1 cellular context compared by ENCODE assay signal in the genomic region with DNA sequence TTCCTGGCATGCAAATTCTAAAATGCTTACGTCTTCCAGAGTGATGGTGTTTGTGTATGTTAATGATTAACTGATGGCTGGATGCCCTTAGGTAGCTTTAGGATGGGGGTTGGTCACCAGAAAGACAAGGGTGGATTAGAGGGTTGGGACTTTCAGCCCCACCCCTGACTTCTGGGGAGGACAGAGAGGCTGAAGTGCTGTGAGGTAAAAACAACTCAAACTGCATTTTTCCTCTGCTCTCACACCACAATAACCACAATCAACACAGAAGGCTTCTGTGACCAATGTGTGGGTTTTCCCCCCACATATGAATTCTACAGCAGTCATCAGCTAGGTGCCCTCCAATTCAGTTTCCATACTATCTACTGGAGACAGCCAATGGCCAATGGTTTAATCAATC.
TF ChIP-seq lines count a peak whose summit lies in the region.

No MANE protein-coding gene starts in this region.

TF ChIP-seq in IMR-90, 13 proteins besides CTCF, POLR2A, EP300 and RAD21 (continued from another document):
- TF ChIP-seq USF2 (IDR thresholded peaks at IDR 0.05; ENCODE audit: low read depth, low read length): no peak
- no peak for TF ChIP-seq ELK1 (IDR thresholded peaks at IDR 0.05; ENCODE audit: borderline replicate concordance, low read depth, low read length)
- no peak for TF ChIP-seq SMC3 (IDR thresholded peaks at IDR 0.05; ENCODE audit: low read depth, low read length)
- TF ChIP-seq MXI1 (IDR thresholded peaks at IDR 0.05; ENCODE audit: borderline replicate concordance, low read depth, low read length): no peak
- TF ChIP-seq NFE2L2 (IDR thresholded peaks at IDR 0.05; ENCODE audit: low read depth, low read length): no peak
- TF ChIP-seq CHD1 (IDR thresholded peaks at IDR 0.05; ENCODE audit: low read depth, low read length): no peak
- no peak for TF ChIP-seq BHLHE40 (IDR thresholded peaks at IDR 0.05; ENCODE audit: low read depth, low read length)
- TF ChIP-seq FOS (IDR thresholded peaks at IDR 0.05; ENCODE audit: low read depth, low read length): no peak
- no peak for TF ChIP-seq MAZ (IDR thresholded peaks at IDR 0.05; ENCODE audit: borderline replicate concordance, low read depth, low read length)
- no peak for TF ChIP-seq MAFK (IDR thresholded peaks at IDR 0.05; ENCODE audit: low read depth, low read length)
- TF ChIP-seq RCOR1 (IDR thresholded peaks at IDR 0.05; ENCODE audit: insufficient replicate concordance, low read length): no peak
- TF ChIP-seq RFX5 (IDR thresholded peaks at IDR 0.05; ENCODE audit: low read depth, low read length): no peak
